Comparison of ENCODE assay signal across 8 cellular contexts in genomic region chr3:194682651-194683310, GRCh38. TPM values are rescaled to one million over a fixed set of nuclear protein-coding genes. Genes with fewer than 3 reads are reported as not detected.
DNase-seq lines count a peak whose midpoint lies in the region; ATAC-seq and TF ChIP-seq lines count a peak whose summit lies in the region.

No MANE protein-coding gene starts in this region.

- peak; percentile 47 for ATAC-seq in GM21825 (IDR thresholded peaks at IDR 0.05; ENCODE audit: unreplicated experiment)
- peak; percentile 79 for ATAC-seq in foreskin keratinocyte
- peak; percentile 77 to 89 for ATAC-seq in upper lobe of left lung (ENCODE audit: low FRiP score in 2 of 2)

- peak overlapping the region; percentile 53 for H3K27ac Mint-ChIP-seq in osteocyte (ENCODE audit: unreplicated experiment)

- no peak overlapping the region for H3K4me3 Mint-ChIP-seq in osteocyte (ENCODE audit: unreplicated experiment)

- peaks cover 6% of the 10 kb centered on the region for H3K36me3 Mint-ChIP-seq in osteocyte (ENCODE audit: unreplicated experiment)

- TF ChIP-seq EP300 in upper lobe of left lung (IDR thresholded peaks at IDR 0.05) = no peak

- peak; percentile 95 for DNase-seq in DMS 273 (lab: John Stamatoyannopoulos, UW; ENCODE audit: unreplicated experiment)
- DNase-seq in MV-4-11 (lab: John Stamatoyannopoulos, UW) = peak; percentile 81
- DNase-seq in SHP77 (lab: John Stamatoyannopoulos, UW) = peak; percentile 34 to 50
- DNase-seq in activated effector memory CD4-positive, alpha-beta T cell treated with anti-CD3 and anti-CD28 coated beads, Interleukin-2, amount 50 U/mL, for 16 hours = peak; percentile 87
- peak; percentile 74 to 85 for DNase-seq in foreskin keratinocyte
- DNase-seq in osteocyte (ENCODE audit: extremely low spot score, unreplicated experiment) = peak; percentile 87
- peak; percentile 47 to 80 for DNase-seq in upper lobe of left lung

- H3K9me3 Mint-ChIP-seq in osteocyte (ENCODE audit: unreplicated experiment) = no peaks in the 10 kb centered on the region

- peak; percentile 99 for TF ChIP-seq CTCF in foreskin keratinocyte (conservative IDR thresholded peaks at IDR 0.05)
- peak; percentile 93 for TF ChIP-seq CTCF in osteocyte (IDR thresholded peaks at IDR 0.05)
- peak; percentile 74 to 95 (median 89) for TF ChIP-seq CTCF in upper lobe of left lung (IDR thresholded peaks at IDR 0.05)

- no peak overlapping the region for H3K4me3 ChIP-seq in upper lobe of left lung

- H3K27me3 ChIP-seq in foreskin keratinocyte (peaks cover 21% of the 10 kb centered on the region), upper lobe of left lung (no peaks in the 10 kb centered on the region)

- WGBS in upper lobe of left lung, 2 donors = 36 to 50% methylated on average over 12 to 15 of the region's 15 CpGs

- no peaks in the 10 kb centered on the region for H3K9me3 ChIP-seq in upper lobe of left lung

- no peak for TF ChIP-seq POLR2A in upper lobe of left lung (IDR thresholded peaks at IDR 0.05)

- H3K27me3 Mint-ChIP-seq in osteocyte (ENCODE audit: unreplicated experiment) = peaks cover 2% of the 10 kb centered on the region

- peaks cover 17% of the 10 kb centered on the region for H3K4me1 Mint-ChIP-seq in osteocyte (ENCODE audit: unreplicated experiment)

- H3K4me1 ChIP-seq in foreskin keratinocyte = no peaks in the 10 kb centered on the region
- H3K4me1 ChIP-seq in upper lobe of left lung = peaks cover 17 to 39% (median 35%) of the 10 kb centered on the region in 4 donors

- no peaks in the 10 kb centered on the region for H3K36me3 ChIP-seq in upper lobe of left lung

- H3K27ac ChIP-seq in foreskin keratinocyte (no peak overlapping the region), upper lobe of left lung (peak overlapping the region in 1 of 4 donors; percentile 1)

RNA-seq across cellular contexts. Expression of gene FAM43A, which starts 2.9 kb away (rescaled TPM):
- total RNA-seq in foreskin keratinocyte (0.58 and 0.63 TPM in 2 replicates), osteocyte (38.2 and 38.6 TPM in 2 replicates), upper lobe of left lung (10 to 100 TPM in 5 of 6 donors, 1 to 10 TPM in 1; 7.6 to 32.3 (median 14.4) TPM)
- 0.54 and 0.69 TPM in 2 replicates for polyA plus RNA-seq in foreskin keratinocyte

RNA-seq across cellular contexts. Expression of gene LSG1, which starts 10.8 kb away (rescaled TPM):
- 37.5 and 38.8 TPM in 2 replicates for total RNA-seq in foreskin keratinocyte
- polyA plus RNA-seq in foreskin keratinocyte = 13.7 and 16.2 TPM in 2 replicates
- 29.7 and 33.3 TPM in 2 replicates for total RNA-seq in osteocyte
- total RNA-seq in upper lobe of left lung = 10 to 100 TPM; 21.6 to 42.6 (median 34.7) TPM

RNA-seq across cellular contexts. Expression of gene TMEM44, which starts 49.6 kb away (rescaled TPM):
- total RNA-seq in foreskin keratinocyte (10.9 and 13.4 TPM in 2 replicates), osteocyte (27.9 and 34.2 TPM in 2 replicates), upper lobe of left lung (10 to 100 TPM; 12.9 to 39.3 (median 22.1) TPM)
- 12.4 and 16.2 TPM in 2 replicates for polyA plus RNA-seq in foreskin keratinocyte

Comparison
In these comparisons a context has a peak if more than half of its experiments do, and no peak if none do; other contexts are left out.
1. DNase-seq: peak in every context shown above with its lines; median percentile 95 in DMS 273; 87 in activated effector memory CD4-positive, alpha-beta T cell treated with anti-CD3 and anti-CD28 coated beads, Interleukin-2, amount 50 U/mL, for 16 hours; 87 in osteocyte; 81 in MV-4-11; 80 in foreskin keratinocyte; 64 in upper lobe of left lung; 42 in SHP77.